17 cellular contexts compared by ENCODE assay signal in the genomic region with DNA sequence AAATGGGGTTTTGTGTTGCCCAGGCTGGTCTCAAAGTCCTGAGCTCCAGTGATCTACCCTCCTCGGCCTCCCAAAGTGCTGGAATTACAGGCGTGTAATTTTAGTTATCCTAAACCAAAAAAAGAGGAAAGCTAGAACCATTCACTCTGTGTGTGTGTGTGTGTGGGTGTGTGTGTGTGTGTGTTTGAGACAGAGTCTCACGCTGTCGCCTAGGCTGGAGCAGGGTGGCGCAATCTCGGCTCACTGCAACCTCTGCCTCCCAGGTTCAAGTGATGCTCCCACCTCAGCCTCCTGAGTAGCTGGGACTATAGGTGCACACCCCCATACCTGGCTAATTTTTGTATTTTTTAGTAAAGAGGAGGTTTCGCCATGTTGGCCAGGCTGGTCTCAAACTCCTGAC.
DNase-seq lines count a peak whose midpoint lies in the region; ATAC-seq and TF ChIP-seq lines count a peak whose summit lies in the region.
"Had no signal": no experiment of that assay in that cellular context is flagged by ENCODE, and none has a peak within 500 bp of the region (broad histone marks: within the 10 kb centered on the region; RNA-seq: fewer than 3 reads in every experiment).

No MANE protein-coding gene starts in this region.

- no peak overlapping the region for H3K14ac ChIP-seq in H9 (ENCODE audit: insufficient read depth, low read length)

- H3K27me3 Mint-ChIP-seq in H9 (ENCODE audit: low read depth) (no peaks in the 10 kb centered on the region), endodermal cell (ENCODE audit: insufficient read depth) (no peaks in the 10 kb centered on the region), neural progenitor cell (ENCODE audit: insufficient read depth, low read depth) (no peaks in the 10 kb centered on the region)
- H3K27me3 Mint-ChIP-seq: B cell; CD4-positive, alpha-beta T cell; IgD-negative memory B cell had no signal

- ATAC-seq in GM21515 (IDR thresholded peaks at IDR 0.05; ENCODE audit: unreplicated experiment), result no peak

- H3K27me3 ChIP-seq in H9 (ENCODE audit: insufficient read depth, low read length) (no peaks in the 10 kb centered on the region), HUES64 (ENCODE audit: insufficient read depth, low read length) (no peaks in the 10 kb centered on the region), endodermal cell (ENCODE audit: control insufficient read depth, insufficient read depth, low read length, poor library complexity, severe bottlenecking) (no peaks in the 10 kb centered on the region), neural progenitor cell (no peaks in the 10 kb centered on the region), uterus (no peaks in the 10 kb centered on the region)

- H3K4me3 ChIP-seq in HUES64 (ENCODE audit: low read length) (no peak overlapping the region), endodermal cell (ENCODE audit: low read length) (no peak overlapping the region), neural progenitor cell (no peak overlapping the region), uterus (no peak overlapping the region)
- H3K4me3 ChIP-seq: HAP-1 had no signal

- TF ChIP-seq CTCF in H9 (conservative IDR thresholded peaks at IDR 0.05) (no peak), endodermal cell (conservative IDR thresholded peaks at IDR 0.05) (no peak), neural progenitor cell (IDR thresholded peaks at IDR 0.05) (no peak), uterus (IDR thresholded peaks at IDR 0.05) (no peak)

- no peak overlapping the region for H4K5ac ChIP-seq in H9 (ENCODE audit: insufficient read length, low read depth, low read length)

- WGBS in H9 (ENCODE audit: extremely low coverage, insufficient read length, low lambda C conversion rate), result no CpG with 5 or more reads among the region's 7 CpGs
- 70% methylated on average over 7 of the region's 7 CpGs for WGBS in HUES64
- 77 to 83% methylated on average over 6 to 7 of the region's 7 CpGs for WGBS in endodermal cell (ENCODE audit: insufficient coverage in 1 of 2, insufficient read length in 1 of 2), 2 experiments

- no peaks in the 10 kb centered on the region for H3K9me3 ChIP-seq in H9 (ENCODE audit: control insufficient read depth, low read depth, low read length)
- H3K9me3 ChIP-seq in HUES64 (ENCODE audit: insufficient read depth, low read depth, low read length), result no peaks in the 10 kb centered on the region
- no peaks in the 10 kb centered on the region for H3K9me3 ChIP-seq in endodermal cell (ENCODE audit: control insufficient read depth, low read length)
- no peaks in the 10 kb centered on the region for H3K9me3 ChIP-seq in neural progenitor cell (ENCODE audit: low read depth)
- no peaks in the 10 kb centered on the region for H3K9me3 ChIP-seq in uterus
- H3K9me3 ChIP-seq: HAP-1 had no signal

- intact Hi-C loops in uterus (cut with DNase I; ENCODE audit: low total_unique reads), result no loop called here

- H2BK12ac ChIP-seq in H9 (ENCODE audit: insufficient read length, low read depth, low read length), result no peak overlapping the region

- H3K9ac ChIP-seq in H9 (ENCODE audit: extremely low read depth, insufficient read length, low read length) (no peak overlapping the region), HUES64 (ENCODE audit: low read depth, low read length) (no peak overlapping the region), endodermal cell (ENCODE audit: extremely low read depth, low read length, poor library complexity, severe bottlenecking) (no peak overlapping the region), neural progenitor cell (no peak overlapping the region)
- H3K9ac ChIP-seq: KMS-11 had no signal

- H2AK5ac ChIP-seq in H9 (ENCODE audit: insufficient read length, low read length), result no peak overlapping the region

- no peaks in the 10 kb centered on the region for H3K79me1 ChIP-seq in H9 (ENCODE audit: insufficient read depth, low read depth, low read length, poor library complexity, severe bottlenecking)

- H3K18ac ChIP-seq in H9 (ENCODE audit: insufficient read length, low read depth, low read length), result no peak overlapping the region

- H3K23ac ChIP-seq in H9 (ENCODE audit: insufficient read length, low read depth, low read length), result no peak overlapping the region

- H3F3A ChIP-seq in neural progenitor cell (ENCODE audit: low read depth), result peaks cover 10% of the 10 kb centered on the region

- peaks cover 0 to 7% of the 10 kb centered on the region in 2 experiments; a peak in 2 of 5 replicates for H3K9me3 Mint-ChIP-seq in H9
- H3K9me3 Mint-ChIP-seq in endodermal cell, result no peaks in the 10 kb centered on the region
- H3K9me3 Mint-ChIP-seq in neural progenitor cell, result no peaks in the 10 kb centered on the region
- H3K9me3 Mint-ChIP-seq: CD4-positive, alpha-beta T cell; HFFc6; IgD-negative memory B cell had no signal

- H3K27ac Mint-ChIP-seq in H9, result peak overlapping the region; percentile 68 to 99 (median 88)
- peak overlapping the region; percentile 75 for H3K27ac Mint-ChIP-seq in endodermal cell
- no peak overlapping the region for H3K27ac Mint-ChIP-seq in neural progenitor cell
- H3K27ac Mint-ChIP-seq: B cell; CD4-positive, alpha-beta T cell; HFFc6; IgD-negative memory B cell had no signal

- H3K79me2 ChIP-seq in H9 (ENCODE audit: insufficient read depth, low read length) (no peaks in the 10 kb centered on the region), neural progenitor cell (ENCODE audit: low read depth) (no peaks in the 10 kb centered on the region)

- H2BK5ac ChIP-seq in H9 (ENCODE audit: insufficient read length, low read length), result no peak overlapping the region

- H4K8ac ChIP-seq in H9 (replicated peaks; ENCODE audit: insufficient read length, low read depth, low read length), result no peak overlapping the region

- no peak overlapping the region for H4K91ac ChIP-seq in H9 (ENCODE audit: insufficient read length, low read depth, low read length)

- H3K4me3 Mint-ChIP-seq in H9 (peak overlapping the region in 1 of 2 experiments; percentile 42; a peak in 1 of 5 replicates), endodermal cell (no peak overlapping the region), neural progenitor cell (no peak overlapping the region)
- H3K4me3 Mint-ChIP-seq: B cell; CD4-positive, alpha-beta T cell; HFFc6; IgD-negative memory B cell had no signal

- H3K4me2 ChIP-seq in H9 (ENCODE audit: insufficient read depth, insufficient read length, low read length) (no peak overlapping the region), neural progenitor cell (peak overlapping the region; percentile 30)
- H3K4me2 ChIP-seq: KMS-11 had no signal

- no peaks in the 10 kb centered on the region for H3K36me3 ChIP-seq in HUES64 (ENCODE audit: insufficient read depth, low read length)
- no peaks in the 10 kb centered on the region for H3K36me3 ChIP-seq in endodermal cell (ENCODE audit: control insufficient read depth, insufficient read depth, low read length)
- no peaks in the 10 kb centered on the region for H3K36me3 ChIP-seq in neural progenitor cell
- H3K36me3 ChIP-seq in uterus, result no peaks in the 10 kb centered on the region
- H3K36me3 ChIP-seq: HAP-1 had no signal

- no peaks in the 10 kb centered on the region for H3K23me2 ChIP-seq in H9 (ENCODE audit: insufficient read length, low read depth, low read length, poor library complexity, severe bottlenecking)

- H2AFZ ChIP-seq in H9 (ENCODE audit: low read length) (no peak overlapping the region), neural progenitor cell (replicated peaks) (no peak overlapping the region)

- no peak overlapping the region for H3K56ac ChIP-seq in H9 (ENCODE audit: insufficient read length, low read depth, low read length)

- no peak for DNase-seq in H9
- DNase-seq in endodermal cell, result no peak
- DNase-seq in neural progenitor cell (ENCODE audit: low spot score), result no peak
- DNase-seq in RKO (ENCODE audit: low spot score), result no peak
- DNase-seq in uterus, result no peak
- DNase-seq: C1 segment of cervical spinal cord; Calu3; CD4-positive, alpha-beta T cell; DMS 273 treated with DMSO at 0.1 percent for 48 hours; HFFc6 had no signal

- H3K27ac ChIP-seq in H9 (ENCODE audit: insufficient read length, low read depth, low read length), result no peak overlapping the region
- H3K27ac ChIP-seq in HUES64 (ENCODE audit: low read depth, low read length), result peak overlapping the region; percentile 85
- no peak overlapping the region for H3K27ac ChIP-seq in endodermal cell (ENCODE audit: low read depth, low read length)
- no peak overlapping the region for H3K27ac ChIP-seq in neural progenitor cell
- H3K27ac ChIP-seq in uterus, result no peak overlapping the region
- H3K27ac ChIP-seq: HL-60, KMS-11 had no signal

- no peak overlapping the region for H2BK120ac ChIP-seq in H9 (ENCODE audit: low read depth, low read length, poor library complexity, severe bottlenecking)

- peaks cover 2% of the 10 kb centered on the region; the same call in 1 of the 2 replicates for H3K4me1 ChIP-seq in H9 (ENCODE audit: insufficient read depth, low read length)
- peaks cover 37% of the 10 kb centered on the region for H3K4me1 ChIP-seq in HUES64 (ENCODE audit: insufficient read depth, low read length)
- no peaks in the 10 kb centered on the region for H3K4me1 ChIP-seq in endodermal cell (ENCODE audit: control insufficient read depth, insufficient read depth, low read length)
- peaks cover 23% of the 10 kb centered on the region for H3K4me1 ChIP-seq in neural progenitor cell
- H3K4me1 ChIP-seq in uterus, result no peaks in the 10 kb centered on the region

- H3K36me3 Mint-ChIP-seq in H9 (ENCODE audit: insufficient read depth in 1 of 3, low read depth in 3 of 3) (peaks cover 0 to 4% (median 3%) of the 10 kb centered on the region in 3 experiments; a peak in 2 of 7 replicates), endodermal cell (ENCODE audit: low read depth) (peaks cover 6% of the 10 kb centered on the region), neural progenitor cell (peaks cover 2% of the 10 kb centered on the region)

- H4K20me1 ChIP-seq in H9 (ENCODE audit: control insufficient read depth, insufficient read depth, insufficient read length) (no peaks in the 10 kb centered on the region), neural progenitor cell (ENCODE audit: low read depth) (no peaks in the 10 kb centered on the region)

- TF ChIP-seq POLR2A in uterus (IDR thresholded peaks at IDR 0.05), result no peak

- no peak overlapping the region for H3K4ac ChIP-seq in H9 (ENCODE audit: low read depth, low read length)

- H3K4me1 Mint-ChIP-seq in H9 (peaks cover 53 to 56% of the 10 kb centered on the region in 2 experiments), endodermal cell (peaks cover 5% of the 10 kb centered on the region), neural progenitor cell (peaks cover 14% of the 10 kb centered on the region)
- H3K4me1 Mint-ChIP-seq: B cell, IgD-negative memory B cell had no signal

- H2BK15ac ChIP-seq in H9 (ENCODE audit: low read depth, low read length), result no peak overlapping the region

- H3T11ph ChIP-seq in H9 (ENCODE audit: low read length), result no peak overlapping the region

- H2BK20ac ChIP-seq in H9 (ENCODE audit: low read depth, low read length, poor library complexity, severe bottlenecking), result no peak overlapping the region
